In genomic region chr7:71750290-71750689, GRCh38 we compare ENCODE assay signal across 36 cellular contexts.
"Had no signal": no experiment of that assay in that cellular context is flagged by ENCODE, and none has a peak within 500 bp of the region (broad histone marks: within the 10 kb centered on the region; RNA-seq: fewer than 3 reads in every experiment).

No MANE protein-coding gene starts in this region.

- H3K4me2 ChIP-seq: KMS-11 had no signal

- DNase-seq: Karpas-422, Kasumi-1, KG1, MG63, MM.1S, MV-4-11, NCI-H1048, NCI-H1092, NCI-H1092 treated with DMSO at 0.1 percent for 48 hours, NCI-H1105, NCI-H1105 treated with DMSO at 0.1 percent for 48 hours, NCI-H1417, NCI-H1417 treated with DMSO at 0.1 percent for 48 hours, NCI-H1436, NCI-H1436 treated with DMSO at 0.1 percent for 48 hours, NCI-H146, NCI-H1694, NCI-H1694 treated with DMSO at 0.1 percent for 48 hours, NCI-H187, NCI-H187 treated with DMSO at 0.1 percent for 48 hours, NCI-H1930, NCI-H2029, NCI-H2029 treated with DMSO at 0.1 percent for 48 hours, NCI-H2081, NCI-H2081 treated with DMSO at 0.1 percent for 48 hours, NCI-H2107, NCI-H2171, NCI-H2171 treated with DMSO at 0.1 percent for 48 hours, NCI-H2227 treated with DMSO at 0.1 percent for 48 hours, NCI-H226, NCI-H345, NCI-H446, NCI-H446 treated with DMSO at 0.1 percent for 48 hours, NCI-H510A, NCI-H510A treated with DMSO at 0.1 percent for 48 hours had no signal

- H3K27ac ChIP-seq: KMS-11 had no signal

- H3K27me3 ChIP-seq: MG63 had no signal

- H3K36me3 ChIP-seq: MG63 had no signal

- H3K4me3 ChIP-seq: MG63 had no signal

- H3K9me3 ChIP-seq: MG63 had no signal

- H3K9ac ChIP-seq: KMS-11 had no signal
